ENCODE assay signal across 29 cellular contexts in the genomic region with DNA sequence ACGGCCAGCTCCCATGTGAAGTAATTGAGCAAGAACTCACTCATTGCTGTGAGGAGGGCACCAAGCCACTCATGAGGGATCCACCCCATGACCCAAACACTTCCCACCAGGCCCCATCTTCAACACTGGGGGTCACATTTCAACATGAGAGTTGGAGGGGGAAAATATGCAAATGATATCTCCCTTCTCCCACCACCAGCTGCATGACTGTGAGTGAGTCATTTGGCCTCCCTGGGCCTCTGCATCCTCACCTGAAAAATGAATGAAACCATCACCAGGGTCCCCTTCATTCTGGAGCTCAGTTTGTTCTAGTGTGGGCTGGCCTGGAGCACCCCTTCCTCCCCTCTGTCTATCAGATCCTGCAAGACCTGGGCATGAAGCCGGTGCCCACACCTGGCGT. TPM values are rescaled to one million over a fixed set of nuclear protein-coding genes. Genes with fewer than 3 reads are reported as not detected.
"Had no signal": no experiment of that assay in that cellular context is flagged by ENCODE, and none has a peak within 500 bp of the region (broad histone marks: within the 10 kb centered on the region; RNA-seq: fewer than 3 reads in every experiment).

No MANE protein-coding gene starts in this region.

- H3K4me1 Mint-ChIP-seq: immature natural killer cell; naive thymus-derived CD8-positive, alpha-beta T cell; stimulated activated naive B cell treated with anti-CD40 and anti-IgM and Interleukin-4, amounts not matched to agents 10 μg/mL and 1 μg/mL and 100 μg/mL, for 72 hours had no signal

- H3K4me1 ChIP-seq: left lung, lower lobe of right lung, parathyroid adenoma, psoas muscle, right lobe of liver, thyroid gland, upper lobe of left lung, vagina had no signal

- H3K36me3 ChIP-seq: left lung, lower lobe of right lung, neutrophil, right lobe of liver, thyroid gland, transverse colon, upper lobe of left lung, vagina had no signal

- H3K9me3 ChIP-seq: left lung, lower lobe of right lung, neutrophil, psoas muscle, right lobe of liver, testis, thyroid gland, transverse colon, upper lobe of left lung, vagina had no signal

- H3K4me3 ChIP-seq: left lung, lower lobe of right lung, psoas muscle, right lobe of liver, skin epidermis, testis, thyroid gland, transverse colon, upper lobe of left lung, vagina had no signal

- H3K9me3 Mint-ChIP-seq: immature natural killer cell; naive thymus-derived CD8-positive, alpha-beta T cell; nephron; neural crest cell; stimulated activated naive B cell treated with anti-CD40 and anti-IgM and Interleukin-4, amounts not matched to agents 10 μg/mL and 1 μg/mL and 100 μg/mL, for 72 hours; stimulated activated naive CD8-positive, alpha-beta T cell treated with anti-CD3 and anti-CD28 coated beads, Interleukin-15, Interleukin-2, amounts not matched to agents 100 ng/mL and 50 ng/mL, for 24 hours had no signal

- H2AFZ ChIP-seq: parathyroid adenoma had no signal

- H3K27me3 ChIP-seq: right lobe of liver, testis, thyroid gland, transverse colon, upper lobe of left lung, vagina had no signal

- H3K36me3 Mint-ChIP-seq: immature natural killer cell; naive thymus-derived CD8-positive, alpha-beta T cell; stimulated activated naive B cell treated with anti-CD40 and anti-IgM and Interleukin-4, amounts not matched to agents 10 μg/mL and 1 μg/mL and 100 μg/mL, for 72 hours had no signal

- H3K4me3 Mint-ChIP-seq: immature natural killer cell; naive thymus-derived CD8-positive, alpha-beta T cell; nephron; neural crest cell; stimulated activated naive B cell treated with anti-CD40 and anti-IgM and Interleukin-4, amounts not matched to agents 10 μg/mL and 1 μg/mL and 100 μg/mL, for 72 hours; stimulated activated naive CD8-positive, alpha-beta T cell treated with anti-CD3 and anti-CD28 coated beads, Interleukin-15, Interleukin-2, amounts not matched to agents 100 ng/mL and 50 ng/mL, for 24 hours had no signal

- DNase-seq: hypothalamus; immature natural killer cell; kidney; left colon; left lung; lower lobe of right lung; mammary epithelial cell; mesenchymal stem cell; naive thymus-derived CD8-positive, alpha-beta T cell; occipital lobe; psoas muscle; right lobe of liver; stimulated activated CD4-positive, alpha-beta T cell treated with anti-CD3 and anti-CD28 coated beads, Interleukin-12 subunit alpha, Interleukin-12 subunit beta, amount 100 ng/mL, for 4 hours; stimulated activated CD4-positive, alpha-beta T cell treated with anti-CD3 and anti-CD28 coated beads, Interleukin-15, amount 100 ng/mL, for 24 hours; stimulated activated CD4-positive, alpha-beta T cell treated with anti-CD3 and anti-CD28 coated beads, Interleukin-2, amount 100 ng/mL, for 24 hours; stimulated activated CD4-positive, alpha-beta T cell treated with anti-CD3 and anti-CD28 coated beads, Interleukin-4, amount 100 ng/mL, for 1 hour; stimulated activated naive B cell treated with anti-CD40 and anti-IgM and Interleukin-4, amounts not matched to agents 10 μg/mL and 1 μg/mL and 100 μg/mL, for 72 hours; substantia nigra; testis; thyroid gland; transverse colon; upper lobe of left lung had no signal

- ATAC-seq: left colon; left lung; lower lobe of right lung; naive thymus-derived CD8-positive, alpha-beta T cell; psoas muscle; right lobe of liver; stimulated activated naive B cell treated with anti-CD40 and anti-IgM and Interleukin-4, amounts not matched to agents 10 μg/mL and 1 μg/mL and 100 μg/mL, for 72 hours had no signal

- H3K79me2 ChIP-seq: parathyroid adenoma had no signal

- H3K27ac Mint-ChIP-seq: immature natural killer cell; naive thymus-derived CD8-positive, alpha-beta T cell; nephron; stimulated activated naive B cell treated with anti-CD40 and anti-IgM and Interleukin-4, amounts not matched to agents 10 μg/mL and 1 μg/mL and 100 μg/mL, for 72 hours; stimulated activated naive CD8-positive, alpha-beta T cell treated with anti-CD3 and anti-CD28 coated beads, Interleukin-15, Interleukin-2, amounts not matched to agents 100 ng/mL and 50 ng/mL, for 24 hours had no signal

- H3K27ac ChIP-seq: left lung, lower lobe of right lung, neutrophil, parathyroid adenoma, psoas muscle, right lobe of liver, testis, thyroid gland, transverse colon, upper lobe of left lung, vagina had no signal

RNA-seq across cellular contexts. Expression of a gene that starts 26.2 kb away (rescaled TPM):
- polyA plus RNA-seq: mammary epithelial cell had no signal
